ENCODE assay signal across 17 cellular contexts in genomic region chr4:136861081-136861480, GRCh38.
DNase-seq lines count a peak whose midpoint lies in the region; ATAC-seq, FAIRE-seq and TF ChIP-seq lines count a peak whose summit lies in the region.
"Had no signal": no experiment of that assay in that cellular context is flagged by ENCODE, and none has a peak within 500 bp of the region (broad histone marks: within the 10 kb centered on the region; RNA-seq: fewer than 3 reads in every experiment).

No MANE protein-coding gene starts in this region.

- H3K27ac ChIP-seq in endothelial cell of umbilical vein (ENCODE audit: insufficient read depth, low read depth, low read length) = no peak overlapping the region

- H3K4me3 ChIP-seq in endothelial cell of umbilical vein (replicated peaks in 1 of 3; ENCODE audit: insufficient read depth in 1 of 3, low read depth in 1 of 3, low read length in 3 of 3) = no peak overlapping the region

- TF ChIP-seq POLR2A in endothelial cell of umbilical vein (IDR thresholded peaks at IDR 0.05; ENCODE audit: low read depth, low read length) = no peak

- H3K4me2 ChIP-seq in endothelial cell of umbilical vein (ENCODE audit: insufficient read depth, low read length) = no peak overlapping the region

- BruUV-seq in endothelial cell of umbilical vein (replicated peaks; lab: Mats Ljungman, UMichigan) = no TSS peak

- dilution Hi-C loops in endothelial cell of umbilical vein (cut with MboI; ENCODE audit: extremely low pct_ligation_motif_present, low sequenced_read_pairs) = no loop called here

- ATAC-seq in HG02885 (IDR thresholded peaks at IDR 0.05; ENCODE audit: poor library complexity, unreplicated experiment) = no peak

- no peaks in the 10 kb centered on the region for H3K27me3 ChIP-seq in endothelial cell of umbilical vein (ENCODE audit: control insufficient read depth in 2 of 2, insufficient read depth in 2 of 2, low read length in 2 of 2)

- no peak for DNase-seq in HEK293T (ENCODE audit: extremely low spot score)
- peak; percentile 25 for DNase-seq in NCI-H69 (lab: John Stamatoyannopoulos, UW)
- no peak for DNase-seq in endothelial cell of umbilical vein (ENCODE audit: low read depth, low spot score)
- peak; percentile 61 for DNase-seq in myocyte (ENCODE audit: low read depth)
- DNase-seq in NCI-H128 (lab: John Stamatoyannopoulos, UW; ENCODE audit: unreplicated experiment) = no peak
- no peak for DNase-seq in NCI-H2107 (lab: John Stamatoyannopoulos, UW)
- DNase-seq: Caco-2; CD4-positive, CD25-positive, alpha-beta regulatory T cell; HCEC 1CT; NCI-H1417; NCI-H2029; NCI-H345; NK-92 treated with Interleukin-12 subunit alpha and Interleukin-12 subunit beta, amount 100 ng/mL, for 24 hours; RPMI8226; SIG-M5 had no signal

- intact Hi-C loops in endothelial cell of umbilical vein (cut with micrococcal nuclease) = loop anchor here (5.0 to 10.0 kb wide), 3 partner anchors 209 to 1486 kb away; no protein-coding TSS in a partner anchor

- CTCF ChIA-PET in HEK293T (lab: Yijun Ruan, JAX) = no interaction called here
- CTCF ChIA-PET in endothelial cell of umbilical vein (lab: Charles Lee) = interaction anchor here (0.9 to 1.3 kb wide), 2 partner anchors 11 to 147 kb away, joined by 3 to 7 read pairs; no protein-coding TSS in a partner anchor

- H3K9me3 ChIP-seq in endothelial cell of umbilical vein (replicated peaks; ENCODE audit: control insufficient read depth, insufficient read depth, low read length) = no peaks in the 10 kb centered on the region
- H3K9me3 ChIP-seq: Caco-2 had no signal

- no peaks in the 10 kb centered on the region for H4K20me1 ChIP-seq in endothelial cell of umbilical vein (replicated peaks; ENCODE audit: control insufficient read depth, extremely low read depth, insufficient read depth, low read length)

- peaks cover 7% of the 10 kb centered on the region for H3K4me1 ChIP-seq in endothelial cell of umbilical vein (ENCODE audit: control insufficient read depth, extremely low read depth, insufficient read depth, low read length)
- H3K4me1 ChIP-seq: Caco-2 had no signal

- peak overlapping the region; percentile 41 for H2AFZ ChIP-seq in endothelial cell of umbilical vein (ENCODE audit: low read depth, low read length)

- no peaks in the 10 kb centered on the region for H3K9me1 ChIP-seq in endothelial cell of umbilical vein (replicated peaks; ENCODE audit: control insufficient read depth, extremely low read depth, insufficient read depth, low read length)

- no peak for TF ChIP-seq CTCF in endothelial cell of umbilical vein (IDR thresholded peaks at IDR 0.05; ENCODE audit: extremely low read depth in 1 of 2, insufficient read depth in 1 of 2, low read depth in 1 of 2, low read length in 2 of 2)

- POLR2A ChIA-PET in HEK293T (lab: Yijun Ruan, JAX) = no interaction called here
- POLR2A ChIA-PET in endothelial cell of umbilical vein (lab: Charles Lee) = no interaction called here

- no peaks in the 10 kb centered on the region for H3K79me2 ChIP-seq in endothelial cell of umbilical vein (ENCODE audit: control insufficient read depth, insufficient read depth, low read length)

- no peaks in the 10 kb centered on the region for H3K36me3 ChIP-seq in endothelial cell of umbilical vein (ENCODE audit: control insufficient read depth in 2 of 2, extremely low read depth in 1 of 2, insufficient read depth in 2 of 2, low read length in 2 of 2)

- H3K9ac ChIP-seq in endothelial cell of umbilical vein (replicated peaks; ENCODE audit: extremely low read depth, insufficient read depth, low read length) = no peak overlapping the region

- FAIRE-seq in endothelial cell of umbilical vein (lab: Jason Lieb, UNC) = no peak
- FAIRE-seq: GM19239 had no signal

TF ChIP-seq in HEK293T, 16 proteins besides CTCF, POLR2A, EP300 and RAD21:
- TF ChIP-seq TARDBP (IDR thresholded peaks at IDR 0.05) = no peak
- TF ChIP-seq, protein P1, sequence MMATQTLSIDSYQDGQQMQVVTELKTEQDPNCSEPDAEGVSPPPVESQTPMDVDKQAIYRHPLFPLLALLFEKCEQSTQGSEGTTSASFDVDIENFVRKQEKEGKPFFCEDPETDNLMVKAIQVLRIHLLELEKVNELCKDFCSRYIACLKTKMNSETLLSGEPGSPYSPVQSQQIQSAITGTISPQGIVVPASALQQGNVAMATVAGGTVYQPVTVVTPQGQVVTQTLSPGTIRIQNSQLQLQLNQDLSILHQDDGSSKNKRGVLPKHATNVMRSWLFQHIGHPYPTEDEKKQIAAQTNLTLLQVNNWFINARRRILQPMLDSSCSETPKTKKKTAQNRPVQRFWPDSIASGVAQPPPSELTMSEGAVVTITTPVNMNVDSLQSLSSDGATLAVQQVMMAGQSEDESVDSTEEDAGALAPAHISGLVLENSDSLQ (IDR thresholded peaks at IDR 0.05) = peak; percentile 39; the same call in 1 of the 2 replicates

TF ChIP-seq in endothelial cell of umbilical vein, 7 proteins besides CTCF, POLR2A, EP300 and RAD21:
- TF ChIP-seq JUN (IDR thresholded peaks at IDR 0.05; ENCODE audit: borderline replicate concordance, insufficient read depth, insufficient read length, low read depth) (no peak), FOS (IDR thresholded peaks at IDR 0.05; ENCODE audit: borderline replicate concordance, insufficient read depth, low read length) (no peak), EZH2 (IDR thresholded peaks at IDR 0.05; ENCODE audit: borderline replicate concordance, low read depth, low read length, severe bottlenecking) (no peak), MYC (IDR thresholded peaks at IDR 0.05; ENCODE audit: low read depth, low read length) (no peak), POLR2AphosphoS5 (IDR thresholded peaks at IDR 0.05; ENCODE audit: insufficient read depth, low read depth, low read length) (no peak), MAX (IDR thresholded peaks at IDR 0.05; ENCODE audit: insufficient read depth, insufficient read length) (no peak), GATA2 (IDR thresholded peaks at IDR 0.05; ENCODE audit: insufficient read depth, insufficient read length, low read depth, low read length) (no peak)

Comparison
In these comparisons a context has a peak if more than half of its experiments do, and no peak if none do; other contexts are left out.
1. DNase-seq: peak in NCI-H69 (single experiment) and myocyte (single experiment); none in HEK293T (single experiment), endothelial cell of umbilical vein (single experiment), NCI-H128 (single experiment) and NCI-H2107 (single experiment).